Comparison of ENCODE assay signal across 2 cellular contexts in genomic region chr11:1360181-1360834, GRCh38.
TF ChIP-seq lines count a peak whose summit lies in the region.

No MANE protein-coding gene starts in this region.

TF ChIP-seq in SK-N-SH, 30 proteins besides CTCF, POLR2A, EP300 and RAD21 (continued from another document):
- TF ChIP-seq IRF3 (IDR thresholded peaks at IDR 0.05; ENCODE audit: low read depth, low read length) (no peak), RCOR1 (IDR thresholded peaks at IDR 0.05; ENCODE audit: low read length) (no peak), USF2 (IDR thresholded peaks at IDR 0.05; ENCODE audit: borderline replicate concordance, low read depth, low read length) (no peak), YY1 (IDR thresholded peaks at IDR 0.05; ENCODE audit: low read depth) (no peak), ZBTB33 (IDR thresholded peaks at IDR 0.05; ENCODE audit: borderline replicate concordance, low read depth) (no peak), SMC3 (IDR thresholded peaks at IDR 0.05; ENCODE audit: low read depth, low read length) (no peak), RFX5 (IDR thresholded peaks at IDR 0.05; ENCODE audit: low read length) (no peak), GABPA (IDR thresholded peaks at IDR 0.05; ENCODE audit: low read depth) (no peak), TEAD4 (IDR thresholded peaks at IDR 0.05; ENCODE audit: borderline replicate concordance, insufficient read depth) (no peak)

TF ChIP-seq in SK-N-SH treated with all-trans-retinoic acid at 6 μM for 48 hours, 23 proteins besides CTCF, POLR2A, EP300 and RAD21 (continued from another document):
- TF ChIP-seq CSRNP3 (CRISPR knock-in tag; IDR thresholded peaks at IDR 0.05) (no peak), SNAI2 (CRISPR knock-in tag; IDR thresholded peaks at IDR 0.05) (no peak), PPARA (CRISPR knock-in tag; IDR thresholded peaks at IDR 0.05; ENCODE audit: borderline replicate concordance) (no peak), RARB (CRISPR knock-in tag; IDR thresholded peaks at IDR 0.05) (no peak), ZNF70 (CRISPR knock-in tag; IDR thresholded peaks at IDR 0.05) (no peak), ESRRG (CRISPR knock-in tag; IDR thresholded peaks at IDR 0.05) (no peak), OSR1 (CRISPR knock-in tag; IDR thresholded peaks at IDR 0.05) (no peak)
